ENCODE assay signal across 8 cellular contexts in the genomic region with DNA sequence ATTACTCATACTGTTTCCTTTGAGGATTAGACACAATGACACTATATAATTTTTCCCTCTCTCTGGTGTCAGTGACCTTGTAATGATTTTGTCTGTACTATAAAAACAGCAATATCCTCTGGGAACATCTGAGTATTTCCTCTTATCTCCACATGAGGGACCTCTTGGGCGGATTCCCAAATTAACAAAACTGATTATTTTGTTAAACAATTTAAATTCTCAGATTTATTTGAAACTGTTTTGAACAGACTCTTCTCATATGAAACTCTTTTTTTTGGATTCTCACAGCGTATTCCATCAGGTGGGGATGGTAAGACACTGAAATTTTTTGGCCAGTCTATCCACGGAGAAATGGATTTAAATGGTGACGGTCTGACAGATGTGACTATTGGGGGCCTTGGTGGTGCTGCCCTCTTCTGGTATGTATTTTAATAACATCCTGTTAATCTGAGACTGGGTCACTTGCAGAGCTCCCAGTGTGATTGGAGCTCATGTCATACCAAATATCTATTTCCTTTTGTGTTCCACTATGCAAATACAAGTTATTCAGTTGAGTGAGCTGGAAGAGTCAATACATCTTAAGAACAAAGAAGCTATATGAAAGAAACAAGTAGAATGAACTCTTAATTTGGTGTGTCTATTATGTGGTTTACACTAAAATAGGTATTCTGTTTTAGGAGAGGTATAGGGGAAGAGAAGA.
A peak's percentile ranks its signal among the peaks of the same experiment; 100 is the strongest.
DNase-seq lines count a peak whose midpoint lies in the region; ATAC-seq and TF ChIP-seq lines count a peak whose summit lies in the region.

No MANE protein-coding gene starts in this region.

- no peak overlapping the region for H3K27ac Mint-ChIP-seq in activated naive CD8-positive, alpha-beta T cell treated with anti-CD3 and anti-CD28 coated beads, Interleukin-2, amount 10 ng/mL, durations not matched to agents 7 days and 5 days

- peak; percentile 55 for TF ChIP-seq CTCF in GM12872 (IDR thresholded peaks at IDR 0.05; ENCODE audit: insufficient read depth, low read depth, low read length)
- TF ChIP-seq CTCF in HEK293 (tag by site-specific recombination; IDR thresholded peaks at IDR 0.05) = peak; percentile 70
- peak; percentile 70 to 88 (median 80) for TF ChIP-seq CTCF in heart right ventricle (IDR thresholded peaks at IDR 0.05)

- H3K27me3 Mint-ChIP-seq in activated naive CD8-positive, alpha-beta T cell treated with anti-CD3 and anti-CD28 coated beads, Interleukin-2, amount 10 ng/mL, durations not matched to agents 7 days and 5 days = peaks cover 4% of the 10 kb centered on the region

- no peak overlapping the region for H3K27ac ChIP-seq in HEK293 (ENCODE audit: extremely low read depth, low read depth, low read length)
- peak overlapping the region in 6 of 10 donors; percentile 1 to 58 (median 28) for H3K27ac ChIP-seq in heart right ventricle

- intact Hi-C loops in heart right ventricle (cut with DNase I) = loop anchor here (2.0 to 10.0 kb wide), 7 partner anchors 121 to 251 kb away; partner anchors contain the start of genes ITGA1 (in 7 of the 10) and PELO (in 7 of the 10)

- CTCF ChIA-PET in HEK293 (lab: Yijun Ruan, JAX) = interaction anchor here (0.6 to 3.6 kb wide), 30 partner anchors 9 to 1412 kb away, joined by 3 to 13 read pairs (median 3); partner anchors contain the start of genes ITGA1, MOCS2 and PELO

- DNase-seq in MG63 (peak; percentile 20), SK-N-DZ (ENCODE audit: low spot score) (peak; percentile 79), heart right ventricle (peak; percentile 8 to 70), renal cortical epithelial cell (ENCODE audit: low read depth) (peak; percentile 68), GF-D8 (lab: John Stamatoyannopoulos, UW) (no peak)
- no peak for DNase-seq in activated naive CD8-positive, alpha-beta T cell treated with anti-CD3 and anti-CD28 coated beads, Interleukin-2, amount 10 ng/mL, durations not matched to agents 7 days and 5 days

- WGBS in heart right ventricle, 2 donors = 4% methylated on average over 4 of the region's 4 CpGs

- POLR2A ChIA-PET in HEK293 (lab: Yijun Ruan, JAX) = interaction anchor here (0.7 to 1.0 kb wide), 2 partner anchors 116 to 128 kb away, joined by 3 to 4 read pairs; partner anchors contain the start of genes ITGA1 and PELO
- POLR2A ChIA-PET in activated naive CD8-positive, alpha-beta T cell treated with anti-CD3 and anti-CD28 coated beads, Interleukin-2, amount 10 ng/mL, durations not matched to agents 7 days and 5 days (lab: Charles Lee) = no interaction called here

- H3K4me1 Mint-ChIP-seq in activated naive CD8-positive, alpha-beta T cell treated with anti-CD3 and anti-CD28 coated beads, Interleukin-2, amount 10 ng/mL, durations not matched to agents 7 days and 5 days = peaks cover 6% of the 10 kb centered on the region

- H3K36me3 ChIP-seq in HEK293 (ENCODE audit: control insufficient read depth in 2 of 2, insufficient read depth in 1 of 2, low read length in 2 of 2) (no peaks in the 10 kb centered on the region), MG63 (no peaks in the 10 kb centered on the region), heart right ventricle (peaks cover 0 to 55% (median 6%) of the 10 kb centered on the region in 9 donors)

- H3K9me3 Mint-ChIP-seq in activated naive CD8-positive, alpha-beta T cell treated with anti-CD3 and anti-CD28 coated beads, Interleukin-2, amount 10 ng/mL, durations not matched to agents 7 days and 5 days = no peaks in the 10 kb centered on the region

- no peaks in the 10 kb centered on the region for H3K27me3 ChIP-seq in MG63
- H3K27me3 ChIP-seq in heart right ventricle = no peaks in the 10 kb centered on the region

- H3K4me3 Mint-ChIP-seq in activated naive CD8-positive, alpha-beta T cell treated with anti-CD3 and anti-CD28 coated beads, Interleukin-2, amount 10 ng/mL, durations not matched to agents 7 days and 5 days = peak overlapping the region; percentile 55

- H3K4me1 ChIP-seq in HEK293 (ENCODE audit: control insufficient read depth, insufficient read depth, low read length) (no peaks in the 10 kb centered on the region), heart right ventricle (peaks cover 0 to 23% (median 7%) of the 10 kb centered on the region in 9 donors)

- H3K4me3 ChIP-seq in HEK293 (ENCODE audit: low read depth, low read length) = peak overlapping the region; percentile 32
- H3K4me3 ChIP-seq in MG63 = peak overlapping the region; percentile 41
- peak overlapping the region in 6 of 10 donors; percentile 2 to 39 (median 24) for H3K4me3 ChIP-seq in heart right ventricle

- ATAC-seq in activated naive CD8-positive, alpha-beta T cell treated with anti-CD3 and anti-CD28 coated beads, Interleukin-2, amount 10 ng/mL, durations not matched to agents 7 days and 5 days (ENCODE audit: low read depth) = peak; percentile 93
- ATAC-seq in heart right ventricle = peak; percentile 76 to 95 (median 92)

- no peaks in the 10 kb centered on the region for H3K36me3 Mint-ChIP-seq in activated naive CD8-positive, alpha-beta T cell treated with anti-CD3 and anti-CD28 coated beads, Interleukin-2, amount 10 ng/mL, durations not matched to agents 7 days and 5 days

- no peaks in the 10 kb centered on the region for H3K9me3 ChIP-seq in HEK293 (ENCODE audit: control insufficient read depth, insufficient read depth, low read depth, low read length)
- H3K9me3 ChIP-seq in MG63 = no peaks in the 10 kb centered on the region
- H3K9me3 ChIP-seq in heart right ventricle = no peaks in the 10 kb centered on the region

TF ChIP-seq in HEK293, 187 proteins besides CTCF, POLR2A, EP300 and RAD21 (continues in another document):
- TF ChIP-seq ZBTB7A (tag by site-specific recombination; IDR thresholded peaks at IDR 0.05; ENCODE audit: low read depth) (no peak), ZNF654 (tag by site-specific recombination; IDR thresholded peaks at IDR 0.05; ENCODE audit: low read depth) (peak; percentile 84), ZNF544 (tag by site-specific recombination; IDR thresholded peaks at IDR 0.05) (no peak), ZNF776 (tag by site-specific recombination; IDR thresholded peaks at IDR 0.05; ENCODE audit: borderline replicate concordance) (no peak), KLF7 (tag by site-specific recombination; IDR thresholded peaks at IDR 0.05; ENCODE audit: borderline replicate concordance) (no peak), ZNF623 (tag by site-specific recombination; IDR thresholded peaks at IDR 0.05) (no peak), ZNF311 (tag by site-specific recombination; IDR thresholded peaks at IDR 0.05; ENCODE audit: borderline replicate concordance) (no peak), ZNF335 (tag by site-specific recombination; conservative IDR thresholded peaks at IDR 0.05) (peak; percentile 90), ZNF629 (tag by site-specific recombination; IDR thresholded peaks at IDR 0.05) (0 out of 2 replicates have a peak, but pooled peaks have one; percentile 19), GLI4 (tag by site-specific recombination; IDR thresholded peaks at IDR 0.05) (no peak), ZNF214 (tag by site-specific recombination; IDR thresholded peaks at IDR 0.05; ENCODE audit: borderline replicate concordance) (no peak), ZNF600 (tag by site-specific recombination; IDR thresholded peaks at IDR 0.05) (no peak), ZNF398 (tag by site-specific recombination; IDR thresholded peaks at IDR 0.05) (no peak), ZNF837 (tag by site-specific recombination; IDR thresholded peaks at IDR 0.05) (no peak), ZNF658 (tag by site-specific recombination; IDR thresholded peaks at IDR 0.05) (no peak), ZNF112 (tag by site-specific recombination; IDR thresholded peaks at IDR 0.05) (no peak), HOXD13 (CRISPR knock-in tag; IDR thresholded peaks at IDR 0.05; ENCODE audit: borderline replicate concordance) (no peak), ZNF366 (tag by site-specific recombination; conservative IDR thresholded peaks at IDR 0.05) (peak; percentile 53; the same call in 1 of the 2 replicates), ZNF16 (tag by site-specific recombination; IDR thresholded peaks at IDR 0.05; ENCODE audit: low read depth) (no peak), IKZF3 (tag by site-specific recombination; IDR thresholded peaks at IDR 0.05) (no peak), ZNF23 (tag by site-specific recombination; IDR thresholded peaks at IDR 0.05; ENCODE audit: borderline replicate concordance) (no peak), ZNF514 (tag by site-specific recombination; IDR thresholded peaks at IDR 0.05) (no peak), SP7 (tag by site-specific recombination; IDR thresholded peaks at IDR 0.05) (peak; percentile 35; the same call in 1 of the 2 replicates), YY2 (tag by site-specific recombination; IDR thresholded peaks at IDR 0.05) (no peak), ZNF157 (tag by site-specific recombination; IDR thresholded peaks at IDR 0.05) (no peak), ZNF561 (tag by site-specific recombination; IDR thresholded peaks at IDR 0.05; ENCODE audit: borderline replicate concordance) (0 out of 2 replicates have a peak, but pooled peaks have one; percentile 38), ZBTB17 (tag by site-specific recombination; IDR thresholded peaks at IDR 0.05) (peak; percentile 72; the same call in 1 of the 2 replicates), ZNF571 (tag by site-specific recombination; IDR thresholded peaks at IDR 0.05) (no peak), ZNF223 (tag by site-specific recombination; IDR thresholded peaks at IDR 0.05) (no peak), TCF7L2 (IDR thresholded peaks at IDR 0.05; ENCODE audit: borderline replicate concordance, low read depth, low read length) (no peak)

Comparison
In these comparisons a context has a peak if more than half of its experiments do, and no peak if none do; other contexts are left out.
1. DNase-seq: peak in MG63 (single experiment), SK-N-DZ (single experiment), heart right ventricle (2 of 2) and renal cortical epithelial cell (single experiment); none in activated naive CD8-positive, alpha-beta T cell treated with anti-CD3 and anti-CD28 coated beads, Interleukin-2, amount 10 ng/mL, durations not matched to agents 7 days and 5 days (single experiment) and GF-D8 (single experiment).
2. Peak in every context shown above with its lines, with median percentiles within 50 percentile points of each other: CTCF ChIP-seq and H3K4me3 ChIP-seq.